ENCODE assay signal across 8 cellular contexts in the genomic region with DNA sequence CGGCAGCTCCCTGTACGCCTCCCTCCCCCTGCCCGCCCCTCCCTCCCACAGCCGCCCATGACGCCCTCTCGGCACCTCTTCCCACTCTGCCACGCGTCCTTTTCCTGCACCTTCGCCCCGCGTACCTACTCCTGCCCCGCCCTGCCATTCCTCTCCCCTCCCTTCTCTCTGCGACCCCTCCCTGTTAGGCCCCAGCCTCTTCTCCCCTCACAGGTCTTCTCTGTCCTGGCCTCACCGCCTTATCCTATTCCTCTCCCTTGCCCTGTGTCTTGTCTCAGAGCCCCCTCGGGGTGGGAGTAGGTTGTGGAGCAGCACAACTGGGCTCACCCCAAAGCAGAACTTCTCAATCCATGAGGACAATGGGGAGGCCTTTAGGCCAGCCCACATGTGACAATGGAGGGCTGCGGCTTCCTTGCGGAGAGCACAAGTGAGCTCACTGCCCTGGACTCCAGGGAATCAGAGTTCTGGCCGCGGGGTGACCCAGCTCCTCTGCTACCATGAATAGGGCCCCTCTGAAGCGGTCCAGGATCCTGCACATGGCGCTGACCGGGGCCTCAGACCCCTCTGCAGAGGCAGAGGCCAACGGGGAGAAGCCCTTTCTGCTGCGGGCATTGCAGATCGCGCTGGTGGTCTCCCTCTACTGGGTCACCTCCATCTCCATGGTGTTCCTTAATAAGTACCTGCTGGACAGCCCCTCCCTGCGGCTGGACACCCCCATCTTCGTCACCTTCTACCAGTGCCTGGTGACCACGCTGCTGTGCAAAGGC. TPM values are rescaled to one million over a fixed set of nuclear protein-coding genes. Genes with fewer than 3 reads are reported as not detected.
A peak's percentile ranks its signal among the peaks of the same experiment; 100 is the strongest.
DNase-seq lines count a peak whose midpoint lies in the region; ATAC-seq, FAIRE-seq and TF ChIP-seq lines count a peak whose summit lies in the region.

No MANE protein-coding gene starts in this region.

- no peak for TF ChIP-seq CTCF in tibial nerve (IDR thresholded peaks at IDR 0.05)

- peak overlapping the region; percentile 90 for H3K4me3 Mint-ChIP-seq in activated naive CD4-positive, alpha-beta T cell treated with anti-CD3 and anti-CD28 coated beads, Interleukin-2, amount 50 U/mL, for 24 hours

- H3K36me3 ChIP-seq in duodenal mucosa (ENCODE audit: control insufficient read depth in 1 of 2, insufficient read depth in 2 of 2, low read length in 2 of 2) (peaks cover 8 to 40% of the 10 kb centered on the region in 2 donors), mesenchymal stem cell (ENCODE audit: control insufficient read depth in 1 of 2, insufficient read depth in 2 of 2, low read depth in 1 of 2, low read length in 2 of 2) (peaks cover 15 to 28% of the 10 kb centered on the region in 2 experiments), tibial nerve (peaks cover 0 to 20% (median 0%) of the 10 kb centered on the region in 3 donors)

- ATAC-seq in HG02973 (IDR thresholded peaks at IDR 0.05; ENCODE audit: unreplicated experiment), result peak; percentile 25

- H3K4me1 Mint-ChIP-seq in activated naive CD4-positive, alpha-beta T cell treated with anti-CD3 and anti-CD28 coated beads, Interleukin-2, amount 50 U/mL, for 24 hours, result peaks cover 41% of the 10 kb centered on the region

- H3K9me3 Mint-ChIP-seq in activated naive CD4-positive, alpha-beta T cell treated with anti-CD3 and anti-CD28 coated beads, Interleukin-2, amount 50 U/mL, for 24 hours, result no peaks in the 10 kb centered on the region

- peak overlapping the region; percentile 72 to 87 for H3K18ac ChIP-seq in mesenchymal stem cell (ENCODE audit: low read depth in 1 of 2, low read length in 2 of 2)

- H3K27ac ChIP-seq in duodenal mucosa (ENCODE audit: low read depth, low read length) (peak overlapping the region; percentile 94), mesenchymal stem cell (ENCODE audit: low read length, poor library complexity, severe bottlenecking) (peak overlapping the region; percentile 68), tibial nerve (peak overlapping the region; percentile 79 to 95 (median 91))

- H3K4ac ChIP-seq in mesenchymal stem cell (ENCODE audit: low read depth in 1 of 2, low read length in 2 of 2), result peak overlapping the region; percentile 75 to 80

- H4K8ac ChIP-seq in mesenchymal stem cell (ENCODE audit: low read length), result peak overlapping the region; percentile 58

- H3K27ac Mint-ChIP-seq in activated naive CD4-positive, alpha-beta T cell treated with anti-CD3 and anti-CD28 coated beads, Interleukin-2, amount 50 U/mL, for 24 hours, result peak overlapping the region; percentile 84

- H2BK5ac ChIP-seq in mesenchymal stem cell (ENCODE audit: low read depth, low read length, poor library complexity, severe bottlenecking), result peak overlapping the region; percentile 78

- peak overlapping the region in 1 of 2 experiments; percentile 61 for H3K23ac ChIP-seq in mesenchymal stem cell (ENCODE audit: low read length in 2 of 2)

- H3K79me1 ChIP-seq in mesenchymal stem cell (replicated peaks; ENCODE audit: low read length, poor library complexity, severe bottlenecking), result peaks cover 16% of the 10 kb centered on the region

- H2BK120ac ChIP-seq in mesenchymal stem cell (ENCODE audit: low read depth, low read length), result peak overlapping the region; percentile 59

- H3K9ac ChIP-seq in duodenal mucosa (ENCODE audit: low read depth in 1 of 2, low read length in 2 of 2) (peak overlapping the region; percentile 85 to 87), mesenchymal stem cell (ENCODE audit: low read length) (peak overlapping the region; percentile 97)

- H3K14ac ChIP-seq in mesenchymal stem cell (ENCODE audit: low read length in 2 of 2), result peak overlapping the region in 1 of 2 experiments; percentile 39

- H3K27me3 ChIP-seq in duodenal mucosa (ENCODE audit: control insufficient read depth in 1 of 2, insufficient read depth in 2 of 2, low read length in 2 of 2) (no peaks in the 10 kb centered on the region), mesenchymal stem cell (ENCODE audit: control insufficient read depth in 1 of 2, insufficient read depth in 1 of 2, low read length in 2 of 2) (no peaks in the 10 kb centered on the region), tibial nerve (no peaks in the 10 kb centered on the region)

- no peak for TF ChIP-seq POLR2A in tibial nerve (IDR thresholded peaks at IDR 0.05)

- H3K9me3 ChIP-seq in duodenal mucosa (ENCODE audit: control insufficient read depth in 1 of 2, low read length in 2 of 2) (no peaks in the 10 kb centered on the region), mesenchymal stem cell (ENCODE audit: control insufficient read depth, low read length) (no peaks in the 10 kb centered on the region), tibial nerve (no peaks in the 10 kb centered on the region)

- H3K27me3 Mint-ChIP-seq in activated naive CD4-positive, alpha-beta T cell treated with anti-CD3 and anti-CD28 coated beads, Interleukin-2, amount 50 U/mL, for 24 hours, result no peaks in the 10 kb centered on the region

- H3K4me2 ChIP-seq in mesenchymal stem cell (ENCODE audit: low read length, poor library complexity, severe bottlenecking), result peak overlapping the region; percentile 83

- no peak overlapping the region for H2AFZ ChIP-seq in mesenchymal stem cell (ENCODE audit: low read depth, low read length)

- no peak for DNase-seq in activated naive CD4-positive, alpha-beta T cell treated with anti-CD3 and anti-CD28 coated beads, Interleukin-2, amount 50 U/mL, for 16 hours
- DNase-seq in RCC 7860 (ENCODE audit: low spot score) (peak; percentile 42), mesenchymal stem cell (peak; percentile 86), tibial nerve (ENCODE audit: low spot score in 2 of 2) (no peak), NCI-H526 treated with DMSO at 0.1 percent for 48 hours (lab: John Stamatoyannopoulos, UW) (no peak)

- peak overlapping the region in 1 of 2 experiments; percentile 81 for H2BK12ac ChIP-seq in mesenchymal stem cell (ENCODE audit: low read length in 2 of 2)

- peak overlapping the region; percentile 76 for H4K91ac ChIP-seq in mesenchymal stem cell (ENCODE audit: low read length)

- H3K4me1 ChIP-seq in duodenal mucosa (ENCODE audit: control insufficient read depth in 1 of 2, insufficient read depth in 2 of 2, low read length in 2 of 2), result peaks cover 34 to 36% of the 10 kb centered on the region in 2 donors
- H3K4me1 ChIP-seq in mesenchymal stem cell (ENCODE audit: control insufficient read depth, insufficient read depth, low read depth, low read length), result peaks cover 21% of the 10 kb centered on the region
- H3K4me1 ChIP-seq in tibial nerve, result peaks cover 0 to 56% (median 32%) of the 10 kb centered on the region in 4 donors

- FAIRE-seq in RCC 7860 (lab: Jason Lieb, UNC), result no peak

- WGBS in mesenchymal stem cell, result 20% methylated on average over 28 of the region's 29 CpGs
- WGBS in tibial nerve, 2 donors, result 17% methylated on average over 23 to 25 of the region's 29 CpGs

- H2BK15ac ChIP-seq in mesenchymal stem cell (ENCODE audit: low read depth, poor library complexity, severe bottlenecking), result peak overlapping the region; percentile 76

- TF ChIP-seq EP300 in tibial nerve (IDR thresholded peaks at IDR 0.05), result no peak

- H2AK5ac ChIP-seq in mesenchymal stem cell (ENCODE audit: low read length, severe bottlenecking), result peak overlapping the region; percentile 55

- H3K36me3 Mint-ChIP-seq in activated naive CD4-positive, alpha-beta T cell treated with anti-CD3 and anti-CD28 coated beads, Interleukin-2, amount 50 U/mL, for 24 hours, result peaks cover 2% of the 10 kb centered on the region

- H3K4me3 ChIP-seq in duodenal mucosa (ENCODE audit: low read depth in 1 of 2, low read length in 2 of 2), result peak overlapping the region; percentile 93 to 97
- peak overlapping the region; percentile 75 to 97 for H3K4me3 ChIP-seq in mesenchymal stem cell (ENCODE audit: insufficient read depth in 1 of 2, low read depth in 1 of 2, low read length in 2 of 2)
- H3K4me3 ChIP-seq in tibial nerve, result peak overlapping the region; percentile 69 to 76 (median 74)

RNA-seq across cellular contexts. Expression of a gene that starts 0.5 kb away (rescaled TPM):
- polyA plus RNA-seq in mesenchymal stem cell (2013, experiment 1 of 2), result 22.9 TPM
- 23.8 TPM for polyA plus RNA-seq in mesenchymal stem cell (2013, experiment 2 of 2)
- total RNA-seq in tibial nerve, result 10 to 100 TPM; 20.5 to 33.5 (median 27.2) TPM

RNA-seq across cellular contexts. Expression of a gene that starts 41.8 kb away (rescaled TPM):
- 6.2 TPM for polyA plus RNA-seq in mesenchymal stem cell (2013, experiment 1 of 2)
- polyA plus RNA-seq in mesenchymal stem cell (2013, experiment 2 of 2), result 5.3 TPM
- total RNA-seq in tibial nerve, result 10 to 100 TPM; 48.8 to 96.4 (median 54.6) TPM

Comparison
In these comparisons a context has a peak if more than half of its experiments do, and no peak if none do; other contexts are left out.
1. DNase-seq: peak in RCC 7860 (single experiment) and mesenchymal stem cell (single experiment); none in activated naive CD4-positive, alpha-beta T cell treated with anti-CD3 and anti-CD28 coated beads, Interleukin-2, amount 50 U/mL, for 16 hours (single experiment), tibial nerve (0 of 2) and NCI-H526 treated with DMSO at 0.1 percent for 48 hours (single experiment).
2. Peak in every context shown above with its lines, with median percentiles within 50 percentile points of each other: H3K27ac ChIP-seq and H3K4me3 ChIP-seq.